Comparison of ENCODE assay signal across 1 cellular context in the genomic region with DNA sequence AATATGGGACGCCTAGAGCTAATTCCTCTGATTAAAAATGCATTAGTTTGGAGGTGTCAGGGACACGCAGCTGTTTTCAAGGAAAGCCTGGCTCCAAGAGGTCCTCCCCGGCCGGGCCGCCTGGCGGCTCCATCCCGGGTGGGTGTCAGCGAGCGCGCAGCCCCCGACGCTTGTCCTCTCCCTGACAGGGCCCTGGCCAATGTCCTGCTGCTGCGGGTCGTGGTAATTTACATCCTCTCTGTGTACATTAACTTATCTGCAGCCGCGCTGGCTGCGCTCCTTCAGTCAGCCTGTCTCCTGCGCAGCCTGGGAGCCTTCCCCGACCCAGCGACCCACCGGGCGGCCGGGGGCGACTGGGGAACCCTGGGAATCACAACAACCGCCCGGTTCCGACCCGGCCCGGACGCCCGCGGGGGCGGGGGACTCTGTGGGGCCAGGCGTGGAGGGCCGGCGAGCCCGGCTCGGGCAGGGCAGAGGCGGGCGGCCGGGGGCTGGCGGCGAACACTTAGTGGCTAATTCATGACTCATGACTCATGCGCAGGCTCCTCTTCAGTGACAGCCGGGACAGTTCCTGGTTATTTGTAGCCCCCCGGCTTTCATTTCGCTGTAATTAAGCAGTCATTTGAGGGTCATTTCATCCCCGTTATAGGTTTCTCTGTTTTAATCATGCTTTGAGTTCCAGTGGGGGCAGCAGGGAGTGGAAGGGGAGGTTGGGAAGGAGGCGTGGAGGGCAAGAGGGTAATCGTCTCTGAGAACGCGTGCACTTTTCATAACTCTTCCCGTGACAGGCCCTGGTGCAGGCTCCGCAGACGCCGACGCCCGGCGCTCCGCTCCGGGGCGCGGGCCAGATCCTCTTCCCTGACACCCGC.
A peak's percentile ranks its signal among the peaks of the same experiment; 100 is the strongest.
TF ChIP-seq lines count a peak whose summit lies in the region.

No MANE protein-coding gene starts in this region.

TF ChIP-seq in K562, 482 proteins besides CTCF, POLR2A, EP300 and RAD21 (continued from another document and continues in another):
- TF ChIP-seq, protein P1, sequence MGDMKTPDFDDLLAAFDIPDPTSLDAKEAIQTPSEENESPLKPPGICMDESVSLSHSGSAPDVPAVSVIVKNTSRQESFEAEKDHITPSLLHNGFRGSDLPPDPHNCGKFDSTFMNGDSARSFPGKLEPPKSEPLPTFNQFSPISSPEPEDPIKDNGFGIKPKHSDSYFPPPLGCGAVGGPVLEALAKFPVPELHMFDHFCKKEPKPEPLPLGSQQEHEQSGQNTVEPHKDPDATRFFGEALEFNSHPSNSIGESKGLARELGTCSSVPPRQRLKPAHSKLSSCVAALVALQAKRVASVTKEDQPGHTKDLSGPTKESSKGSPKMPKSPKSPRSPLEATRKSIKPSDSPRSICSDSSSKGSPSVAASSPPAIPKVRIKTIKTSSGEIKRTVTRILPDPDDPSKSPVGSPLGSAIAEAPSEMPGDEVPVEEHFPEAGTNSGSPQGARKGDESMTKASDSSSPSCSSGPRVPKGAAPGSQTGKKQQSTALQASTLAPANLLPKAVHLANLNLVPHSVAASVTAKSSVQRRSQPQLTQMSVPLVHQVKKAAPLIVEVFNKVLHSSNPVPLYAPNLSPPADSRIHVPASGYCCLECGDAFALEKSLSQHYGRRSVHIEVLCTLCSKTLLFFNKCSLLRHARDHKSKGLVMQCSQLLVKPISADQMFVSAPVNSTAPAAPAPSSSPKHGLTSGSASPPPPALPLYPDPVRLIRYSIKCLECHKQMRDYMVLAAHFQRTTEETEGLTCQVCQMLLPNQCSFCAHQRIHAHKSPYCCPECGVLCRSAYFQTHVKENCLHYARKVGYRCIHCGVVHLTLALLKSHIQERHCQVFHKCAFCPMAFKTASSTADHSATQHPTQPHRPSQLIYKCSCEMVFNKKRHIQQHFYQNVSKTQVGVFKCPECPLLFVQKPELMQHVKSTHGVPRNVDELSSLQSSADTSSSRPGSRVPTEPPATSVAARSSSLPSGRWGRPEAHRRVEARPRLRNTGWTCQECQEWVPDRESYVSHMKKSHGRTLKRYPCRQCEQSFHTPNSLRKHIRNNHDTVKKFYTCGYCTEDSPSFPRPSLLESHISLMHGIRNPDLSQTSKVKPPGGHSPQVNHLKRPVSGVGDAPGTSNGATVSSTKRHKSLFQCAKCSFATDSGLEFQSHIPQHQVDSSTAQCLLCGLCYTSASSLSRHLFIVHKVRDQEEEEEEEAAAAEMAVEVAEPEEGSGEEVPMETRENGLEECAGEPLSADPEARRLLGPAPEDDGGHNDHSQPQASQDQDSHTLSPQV (IDR thresholded peaks at IDR 0.05) = no peak
- TF ChIP-seq, protein P2, sequence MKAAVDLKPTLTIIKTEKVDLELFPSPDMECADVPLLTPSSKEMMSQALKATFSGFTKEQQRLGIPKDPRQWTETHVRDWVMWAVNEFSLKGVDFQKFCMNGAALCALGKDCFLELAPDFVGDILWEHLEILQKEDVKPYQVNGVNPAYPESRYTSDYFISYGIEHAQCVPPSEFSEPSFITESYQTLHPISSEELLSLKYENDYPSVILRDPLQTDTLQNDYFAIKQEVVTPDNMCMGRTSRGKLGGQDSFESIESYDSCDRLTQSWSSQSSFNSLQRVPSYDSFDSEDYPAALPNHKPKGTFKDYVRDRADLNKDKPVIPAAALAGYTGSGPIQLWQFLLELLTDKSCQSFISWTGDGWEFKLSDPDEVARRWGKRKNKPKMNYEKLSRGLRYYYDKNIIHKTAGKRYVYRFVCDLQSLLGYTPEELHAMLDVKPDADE (conservative IDR thresholded peaks at IDR 0.05; ENCODE audit: control insufficient read depth, low read depth, low read length) = 0 out of 2 replicates have a peak, but pooled peaks have one; percentile 38
- no peak for TF ChIP-seq BMI1 (IDR thresholded peaks at IDR 0.05; ENCODE audit: low read length)
- no peak for TF ChIP-seq NFATC3 (IDR thresholded peaks at IDR 0.05)
- no peak for TF ChIP-seq KDM4B (IDR thresholded peaks at IDR 0.05; ENCODE audit: borderline replicate concordance in 2 of 2, low read depth in 1 of 2)
- peak; percentile 62 for TF ChIP-seq CXXC5 (CRISPR knock-in tag; IDR thresholded peaks at IDR 0.05)
- TF ChIP-seq SMARCC2 (IDR thresholded peaks at IDR 0.05; ENCODE audit: low read depth) = peak; percentile 64; the same call in 1 of the 2 replicates
- peak; percentile 64 for TF ChIP-seq DPF2 (IDR thresholded peaks at IDR 0.05)
- TF ChIP-seq ESRRA (IDR thresholded peaks at IDR 0.05; ENCODE audit: borderline replicate concordance, low read depth) = 0 out of 2 replicates have a peak, but pooled peaks have one; percentile 16
- TF ChIP-seq, protein P3, sequence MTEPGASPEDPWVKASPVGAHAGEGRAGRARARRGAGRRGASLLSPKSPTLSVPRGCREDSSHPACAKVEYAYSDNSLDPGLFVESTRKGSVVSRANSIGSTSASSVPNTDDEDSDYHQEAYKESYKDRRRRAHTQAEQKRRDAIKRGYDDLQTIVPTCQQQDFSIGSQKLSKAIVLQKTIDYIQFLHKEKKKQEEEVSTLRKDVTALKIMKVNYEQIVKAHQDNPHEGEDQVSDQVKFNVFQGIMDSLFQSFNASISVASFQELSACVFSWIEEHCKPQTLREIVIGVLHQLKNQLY (CRISPR knock-in tag; conservative IDR thresholded peaks at IDR 0.05) = no peak
- TF ChIP-seq PRPF4 (IDR thresholded peaks at IDR 0.05; ENCODE audit: insufficient read depth, low read depth, low read length, poor library complexity, severe bottlenecking) = no peak
- no peak for TF ChIP-seq FOXJ3 (CRISPR knock-in tag; IDR thresholded peaks at IDR 0.05)
- no peak for TF ChIP-seq RBM39 (optimal IDR thresholded peaks at IDR 0.05; ENCODE audit: low read depth, low read length)
- no peak for TF ChIP-seq PPARD (CRISPR knock-in tag; IDR thresholded peaks at IDR 0.05)
- TF ChIP-seq, protein P4, sequence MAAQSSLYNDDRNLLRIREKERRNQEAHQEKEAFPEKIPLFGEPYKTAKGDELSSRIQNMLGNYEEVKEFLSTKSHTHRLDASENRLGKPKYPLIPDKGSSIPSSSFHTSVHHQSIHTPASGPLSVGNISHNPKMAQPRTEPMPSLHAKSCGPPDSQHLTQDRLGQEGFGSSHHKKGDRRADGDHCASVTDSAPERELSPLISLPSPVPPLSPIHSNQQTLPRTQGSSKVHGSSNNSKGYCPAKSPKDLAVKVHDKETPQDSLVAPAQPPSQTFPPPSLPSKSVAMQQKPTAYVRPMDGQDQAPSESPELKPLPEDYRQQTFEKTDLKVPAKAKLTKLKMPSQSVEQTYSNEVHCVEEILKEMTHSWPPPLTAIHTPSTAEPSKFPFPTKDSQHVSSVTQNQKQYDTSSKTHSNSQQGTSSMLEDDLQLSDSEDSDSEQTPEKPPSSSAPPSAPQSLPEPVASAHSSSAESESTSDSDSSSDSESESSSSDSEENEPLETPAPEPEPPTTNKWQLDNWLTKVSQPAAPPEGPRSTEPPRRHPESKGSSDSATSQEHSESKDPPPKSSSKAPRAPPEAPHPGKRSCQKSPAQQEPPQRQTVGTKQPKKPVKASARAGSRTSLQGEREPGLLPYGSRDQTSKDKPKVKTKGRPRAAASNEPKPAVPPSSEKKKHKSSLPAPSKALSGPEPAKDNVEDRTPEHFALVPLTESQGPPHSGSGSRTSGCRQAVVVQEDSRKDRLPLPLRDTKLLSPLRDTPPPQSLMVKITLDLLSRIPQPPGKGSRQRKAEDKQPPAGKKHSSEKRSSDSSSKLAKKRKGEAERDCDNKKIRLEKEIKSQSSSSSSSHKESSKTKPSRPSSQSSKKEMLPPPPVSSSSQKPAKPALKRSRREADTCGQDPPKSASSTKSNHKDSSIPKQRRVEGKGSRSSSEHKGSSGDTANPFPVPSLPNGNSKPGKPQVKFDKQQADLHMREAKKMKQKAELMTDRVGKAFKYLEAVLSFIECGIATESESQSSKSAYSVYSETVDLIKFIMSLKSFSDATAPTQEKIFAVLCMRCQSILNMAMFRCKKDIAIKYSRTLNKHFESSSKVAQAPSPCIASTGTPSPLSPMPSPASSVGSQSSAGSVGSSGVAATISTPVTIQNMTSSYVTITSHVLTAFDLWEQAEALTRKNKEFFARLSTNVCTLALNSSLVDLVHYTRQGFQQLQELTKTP (IDR thresholded peaks at IDR 0.05; ENCODE audit: low read depth in 1 of 2, partially characterized antibody in 2 of 2) = no peak
- TF ChIP-seq, protein P5, sequence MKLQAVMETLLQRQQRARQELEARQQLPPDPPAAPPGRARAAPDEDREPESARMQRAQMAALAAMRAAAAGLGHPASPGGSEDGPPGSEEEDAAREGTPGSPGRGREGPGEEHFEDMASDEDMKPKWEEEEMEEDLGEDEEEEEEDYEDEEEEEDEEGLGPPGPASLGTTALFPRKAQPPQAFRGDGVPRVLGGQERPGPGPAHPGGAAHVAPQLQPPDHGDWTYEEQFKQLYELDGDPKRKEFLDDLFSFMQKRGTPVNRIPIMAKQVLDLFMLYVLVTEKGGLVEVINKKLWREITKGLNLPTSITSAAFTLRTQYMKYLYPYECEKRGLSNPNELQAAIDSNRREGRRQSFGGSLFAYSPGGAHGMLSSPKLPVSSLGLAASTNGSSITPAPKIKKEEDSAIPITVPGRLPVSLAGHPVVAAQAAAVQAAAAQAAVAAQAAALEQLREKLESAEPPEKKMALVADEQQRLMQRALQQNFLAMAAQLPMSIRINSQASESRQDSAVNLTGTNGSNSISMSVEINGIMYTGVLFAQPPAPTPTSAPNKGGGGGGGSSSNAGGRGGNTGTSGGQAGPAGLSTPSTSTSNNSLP (IDR thresholded peaks at IDR 0.05; ENCODE audit: borderline replicate concordance, low read depth, low read length) = no peak
- TF ChIP-seq CSDE1 (IDR thresholded peaks at IDR 0.05) = no peak
- no peak for TF ChIP-seq TEAD2 (tag; IDR thresholded peaks at IDR 0.05)
- TF ChIP-seq, protein P6, sequence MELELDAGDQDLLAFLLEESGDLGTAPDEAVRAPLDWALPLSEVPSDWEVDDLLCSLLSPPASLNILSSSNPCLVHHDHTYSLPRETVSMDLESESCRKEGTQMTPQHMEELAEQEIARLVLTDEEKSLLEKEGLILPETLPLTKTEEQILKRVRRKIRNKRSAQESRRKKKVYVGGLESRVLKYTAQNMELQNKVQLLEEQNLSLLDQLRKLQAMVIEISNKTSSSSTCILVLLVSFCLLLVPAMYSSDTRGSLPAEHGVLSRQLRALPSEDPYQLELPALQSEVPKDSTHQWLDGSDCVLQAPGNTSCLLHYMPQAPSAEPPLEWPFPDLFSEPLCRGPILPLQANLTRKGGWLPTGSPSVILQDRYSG (tag; conservative IDR thresholded peaks at IDR 0.05; ENCODE audit: low read depth) = no peak
- TF ChIP-seq, protein P7, sequence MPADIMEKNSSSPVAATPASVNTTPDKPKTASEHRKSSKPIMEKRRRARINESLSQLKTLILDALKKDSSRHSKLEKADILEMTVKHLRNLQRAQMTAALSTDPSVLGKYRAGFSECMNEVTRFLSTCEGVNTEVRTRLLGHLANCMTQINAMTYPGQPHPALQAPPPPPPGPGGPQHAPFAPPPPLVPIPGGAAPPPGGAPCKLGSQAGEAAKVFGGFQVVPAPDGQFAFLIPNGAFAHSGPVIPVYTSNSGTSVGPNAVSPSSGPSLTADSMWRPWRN (IDR thresholded peaks at IDR 0.05; ENCODE audit: low read depth) = no peak
- TF ChIP-seq POLR2H (tag; IDR thresholded peaks at IDR 0.05; ENCODE audit: low read depth) = no peak
- TF ChIP-seq, protein P8, sequence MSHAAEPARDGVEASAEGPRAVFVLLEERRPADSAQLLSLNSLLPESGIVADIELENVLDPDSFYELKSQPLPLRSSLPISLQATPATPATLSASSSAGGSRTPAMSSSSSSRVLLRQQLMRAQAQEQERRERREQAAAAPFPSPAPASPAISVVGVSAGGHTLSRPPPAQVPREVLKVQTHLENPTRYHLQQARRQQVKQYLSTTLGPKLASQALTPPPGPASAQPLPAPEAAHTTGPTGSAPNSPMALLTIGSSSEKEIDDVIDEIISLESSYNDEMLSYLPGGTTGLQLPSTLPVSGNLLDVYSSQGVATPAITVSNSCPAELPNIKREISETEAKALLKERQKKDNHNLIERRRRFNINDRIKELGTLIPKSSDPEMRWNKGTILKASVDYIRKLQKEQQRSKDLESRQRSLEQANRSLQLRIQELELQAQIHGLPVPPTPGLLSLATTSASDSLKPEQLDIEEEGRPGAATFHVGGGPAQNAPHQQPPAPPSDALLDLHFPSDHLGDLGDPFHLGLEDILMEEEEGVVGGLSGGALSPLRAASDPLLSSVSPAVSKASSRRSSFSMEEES (CRISPR knock-in tag; IDR thresholded peaks at IDR 0.05) = no peak
- TF ChIP-seq GATAD2B (IDR thresholded peaks at IDR 0.05; ENCODE audit: borderline replicate concordance) = 0 out of 2 replicates have a peak, but pooled peaks have one; percentile 31
- TF ChIP-seq, protein P9, sequence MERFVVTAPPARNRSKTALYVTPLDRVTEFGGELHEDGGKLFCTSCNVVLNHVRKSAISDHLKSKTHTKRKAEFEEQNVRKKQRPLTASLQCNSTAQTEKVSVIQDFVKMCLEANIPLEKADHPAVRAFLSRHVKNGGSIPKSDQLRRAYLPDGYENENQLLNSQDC (CRISPR knock-in tag; IDR thresholded peaks at IDR 0.05) = no peak
- TF ChIP-seq, protein P10, sequence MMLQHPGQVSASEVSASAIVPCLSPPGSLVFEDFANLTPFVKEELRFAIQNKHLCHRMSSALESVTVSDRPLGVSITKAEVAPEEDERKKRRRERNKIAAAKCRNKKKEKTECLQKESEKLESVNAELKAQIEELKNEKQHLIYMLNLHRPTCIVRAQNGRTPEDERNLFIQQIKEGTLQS (IDR thresholded peaks at IDR 0.05) = peak; percentile 90
- TF ChIP-seq, protein P10 (CRISPR knock-in tag; conservative IDR thresholded peaks at IDR 0.05) = 0 out of 2 replicates have a peak, but pooled peaks have one; percentile 59
- peak; percentile 42 for TF ChIP-seq PCBP1 (IDR thresholded peaks at IDR 0.05; ENCODE audit: low read depth, low read length, poor library complexity, severe bottlenecking)
- TF ChIP-seq, protein P11, sequence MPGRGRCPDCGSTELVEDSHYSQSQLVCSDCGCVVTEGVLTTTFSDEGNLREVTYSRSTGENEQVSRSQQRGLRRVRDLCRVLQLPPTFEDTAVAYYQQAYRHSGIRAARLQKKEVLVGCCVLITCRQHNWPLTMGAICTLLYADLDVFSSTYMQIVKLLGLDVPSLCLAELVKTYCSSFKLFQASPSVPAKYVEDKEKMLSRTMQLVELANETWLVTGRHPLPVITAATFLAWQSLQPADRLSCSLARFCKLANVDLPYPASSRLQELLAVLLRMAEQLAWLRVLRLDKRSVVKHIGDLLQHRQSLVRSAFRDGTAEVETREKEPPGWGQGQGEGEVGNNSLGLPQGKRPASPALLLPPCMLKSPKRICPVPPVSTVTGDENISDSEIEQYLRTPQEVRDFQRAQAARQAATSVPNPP (IDR thresholded peaks at IDR 0.05; ENCODE audit: borderline replicate concordance, insufficient read depth, insufficient read length) = no peak
